18 cellular contexts compared by ENCODE assay signal in the genomic region with DNA sequence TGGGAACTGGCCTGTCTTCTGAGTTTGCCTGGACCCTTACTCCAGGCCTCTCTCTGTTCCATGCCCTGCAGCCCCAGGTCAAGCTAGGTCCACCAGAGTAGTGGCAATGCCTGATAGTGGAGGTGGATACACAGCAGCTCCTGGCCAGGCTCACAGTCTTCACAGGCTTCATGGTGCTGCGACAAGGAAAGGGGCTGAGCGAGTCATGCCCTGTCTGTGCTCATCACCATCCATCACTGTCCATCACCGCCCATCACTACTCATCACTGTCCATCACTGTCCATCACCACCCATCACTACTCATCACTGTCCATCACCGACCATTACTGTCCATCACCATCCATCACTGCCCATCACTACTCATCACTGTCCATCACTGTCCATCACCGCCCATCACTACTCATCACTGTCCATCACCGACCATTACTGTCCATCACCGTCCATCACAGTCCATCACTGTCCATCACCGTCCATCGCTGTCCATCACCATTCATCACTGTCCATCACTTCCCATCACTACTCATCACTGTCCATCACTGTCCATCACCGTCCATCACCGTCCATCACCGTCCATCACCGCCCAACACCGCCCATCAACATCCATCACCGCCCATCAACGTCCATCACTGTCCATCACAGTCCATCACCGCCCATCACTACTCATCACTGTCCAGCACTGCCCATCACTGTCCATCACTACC. TPM values are rescaled to one million over a fixed set of nuclear protein-coding genes. Genes with fewer than 3 reads are reported as not detected.
"Had no signal": no experiment of that assay in that cellular context is flagged by ENCODE, and none has a peak within 500 bp of the region (broad histone marks: within the 10 kb centered on the region; RNA-seq: fewer than 3 reads in every experiment).

No MANE protein-coding gene starts in this region.

- DNase-seq: activated CD4-positive, alpha-beta T cell treated with anti-CD3 and anti-CD28 coated beads, Interleukin-2, amount 50 U/mL, for 1 hour; activated CD4-positive, CD25-positive, alpha-beta regulatory T cell; activated gamma-delta T cell treated with Interleukin-2 at 50 U/mL for 16 hours; activated T-cell treated with anti-CD3 and anti-CD28 coated beads, Interleukin-2, amount 50 U/mL, for 72 hours; colonic mucosa; effector memory CD8-positive, alpha-beta T cell; kidney glomerular epithelial cell; mesendoderm; stimulated activated CD4-positive, alpha-beta T cell treated with anti-CD3 and anti-CD28 coated beads, Interleukin-1b, Interleukin-23, amount 100 ng/mL, for 48 hours; stimulated activated naive CD4-positive, alpha-beta T cell had no signal

- H3K4me1 ChIP-seq: ascending aorta, colonic mucosa, gastroesophageal sphincter, vagina had no signal

- ATAC-seq: activated T-cell treated with anti-CD3 and anti-CD28 coated beads, Interleukin-2, amount 50 U/mL, for 72 hours; effector memory CD8-positive, alpha-beta T cell; gastroesophageal sphincter had no signal

- H3K27ac ChIP-seq: ascending aorta, colonic mucosa, epithelial cell of prostate, gastroesophageal sphincter, hepatocyte, neutrophil, right atrium auricular region, vagina had no signal

- H3K27me3 ChIP-seq: ascending aorta, colonic mucosa, hepatocyte, right atrium auricular region, vagina had no signal

- H3K4me3 ChIP-seq: ascending aorta, colonic mucosa, gastroesophageal sphincter, hepatocyte, right atrium auricular region, vagina had no signal

- H3K36me3 ChIP-seq: ascending aorta, colonic mucosa, gastroesophageal sphincter, neutrophil, right atrium auricular region, vagina had no signal

- H3K9me3 ChIP-seq: ascending aorta, colonic mucosa, gastroesophageal sphincter, neutrophil, right atrium auricular region, vagina had no signal

RNA-seq across cellular contexts. Expression of a gene that starts 57.1 kb away (rescaled TPM):
- total RNA-seq: activated T-cell treated with anti-CD3 and anti-CD28 coated beads, Interleukin-2, amount 50 U/mL, for 72 hours; ascending aorta; colonic mucosa; gastroesophageal sphincter; liver; right atrium auricular region; vagina had no signal
